18 cellular contexts compared by ENCODE assay signal in genomic region chr3:157573780-157574378, GRCh38.
A peak's percentile ranks its signal among the peaks of the same experiment; 100 is the strongest.
DNase-seq lines count a peak whose midpoint lies in the region; ATAC-seq, FAIRE-seq and TF ChIP-seq lines count a peak whose summit lies in the region.
"Had no signal": no experiment of that assay in that cellular context is flagged by ENCODE, and none has a peak within 500 bp of the region (broad histone marks: within the 10 kb centered on the region; RNA-seq: fewer than 3 reads in every experiment).

No MANE protein-coding gene starts in this region.

- H3K4me2 ChIP-seq in A549 (0 out of 3 replicates have a peak overlapping the region, but pooled peaks have one; percentile 19), astrocyte (ENCODE audit: low read length) (no peak overlapping the region)
- H3K4me2 ChIP-seq: PC-9 had no signal

- no peaks in the 10 kb centered on the region for H3K79me2 ChIP-seq in astrocyte (ENCODE audit: insufficient read depth, low read length)

- CTCF ChIA-PET in A549 (lab: Yijun Ruan, JAX) = interaction anchor here (0.5 to 4.2 kb wide), 6 partner anchors 9 to 385 kb away, joined by 3 to 60 read pairs (median 7); no protein-coding TSS in a partner anchor
- CTCF ChIA-PET in CD8-positive, alpha-beta memory T cell (lab: Charles Lee) = no interaction called here

- TF ChIP-seq EP300 in A549 (IDR thresholded peaks at IDR 0.05) = no peak

- no peak overlapping the region for H3K9ac ChIP-seq in astrocyte (ENCODE audit: low read length)

- H3K4me1 ChIP-seq in A549 = 0 out of 3 replicates have a peak, but pooled peaks cover 6% of the 10 kb centered on the region
- no peaks in the 10 kb centered on the region for H3K4me1 ChIP-seq in astrocyte (ENCODE audit: insufficient read depth, low read length)
- no peaks in the 10 kb centered on the region for H3K4me1 ChIP-seq in CD8-positive, alpha-beta memory T cell (ENCODE audit: insufficient read depth, low read length)
- H3K4me1 ChIP-seq: tibial artery had no signal

- intact Hi-C loops in left cardiac atrium (cut with DNase I) = loop anchor here in 1 of 2 donors (5.0 kb wide), 1 partner anchor 42 kb away; no protein-coding TSS in a partner anchor

- FAIRE-seq in A549 (lab: Jason Lieb, UNC) (no peak), H54 (lab: Jason Lieb, UNC) (peak; percentile 33), astrocyte (lab: Jason Lieb, UNC) (no peak)
- FAIRE-seq: keratinocyte had no signal

- no peaks in the 10 kb centered on the region for H4K20me1 ChIP-seq in astrocyte (ENCODE audit: insufficient read depth, low read length)

- no peak for TF ChIP-seq RAD21 in A549 (conservative IDR thresholded peaks at IDR 0.05 in 1 of 2, IDR thresholded peaks at IDR 0.05 in 1 of 2)

- H3K4me3 Mint-ChIP-seq in astrocyte (ENCODE audit: unreplicated experiment) = no peak overlapping the region
- no peak overlapping the region for H3K4me3 Mint-ChIP-seq in CD8-positive, alpha-beta memory T cell
- H3K4me3 Mint-ChIP-seq: stimulated activated effector memory CD8-positive, alpha-beta T cell treated with anti-CD3 and anti-CD28 coated beads, Interleukin-12 subunit alpha, Interleukin-12 subunit beta, amount 100 ng/mL, for 72 hours had no signal

- H2AFZ ChIP-seq in astrocyte (ENCODE audit: low read depth, low read length) = no peak overlapping the region
- H2AFZ ChIP-seq: PC-9 had no signal

- no peaks in the 10 kb centered on the region for H3K36me3 Mint-ChIP-seq in astrocyte (ENCODE audit: low read depth, unreplicated experiment)
- H3K36me3 Mint-ChIP-seq in CD8-positive, alpha-beta memory T cell = no peaks in the 10 kb centered on the region
- H3K36me3 Mint-ChIP-seq: stimulated activated effector memory CD8-positive, alpha-beta T cell treated with anti-CD3 and anti-CD28 coated beads, Interleukin-12 subunit alpha, Interleukin-12 subunit beta, amount 100 ng/mL, for 72 hours had no signal

- TF ChIP-seq POLR2A in A549 (IDR thresholded peaks at IDR 0.05; ENCODE audit: low read length) (no peak), H54 (IDR thresholded peaks at IDR 0.05; ENCODE audit: low read depth, low read length) (no peak)

- peaks cover 2% of the 10 kb centered on the region for H3K4me1 Mint-ChIP-seq in astrocyte (ENCODE audit: low read depth, unreplicated experiment)
- no peaks in the 10 kb centered on the region for H3K4me1 Mint-ChIP-seq in CD8-positive, alpha-beta memory T cell
- H3K4me1 Mint-ChIP-seq: stimulated activated effector memory CD8-positive, alpha-beta T cell treated with anti-CD3 and anti-CD28 coated beads, Interleukin-12 subunit alpha, Interleukin-12 subunit beta, amount 100 ng/mL, for 72 hours had no signal

- POLR2A ChIA-PET in A549 (lab: Yijun Ruan, JAX) = no interaction called here
- POLR2A ChIA-PET in CD8-positive, alpha-beta memory T cell (lab: Charles Lee) = no interaction called here

- no peaks in the 10 kb centered on the region for H3K9me3 Mint-ChIP-seq in astrocyte (ENCODE audit: unreplicated experiment)
- H3K9me3 Mint-ChIP-seq in CD8-positive, alpha-beta memory T cell = peaks cover 0 to 2% (median 0%) of the 10 kb centered on the region in 5 donors
- H3K9me3 Mint-ChIP-seq: stimulated activated effector memory CD8-positive, alpha-beta T cell treated with anti-CD3 and anti-CD28 coated beads, Interleukin-12 subunit alpha, Interleukin-12 subunit beta, amount 100 ng/mL, for 72 hours had no signal

- H3K9me3 ChIP-seq in A549 (no peaks in the 10 kb centered on the region), astrocyte (ENCODE audit: insufficient read depth, low read depth, low read length) (no peaks in the 10 kb centered on the region)
- H3K9me3 ChIP-seq in CD8-positive, alpha-beta memory T cell (ENCODE audit: low read length) = no peaks in the 10 kb centered on the region
- H3K9me3 ChIP-seq: tibial artery had no signal

- no peak for DNase-seq in A549 (ENCODE audit: low read depth in 1 of 2, low spot score in 1 of 2)
- DNase-seq in H54 (ENCODE audit: insufficient read length, low spot score) = no peak
- DNase-seq in astrocyte (ENCODE audit: low read depth) = peak; percentile 33
- DNase-seq in kidney epithelial cell (ENCODE audit: low read depth) = peak; percentile 4
- DNase-seq in CD8-positive, alpha-beta memory T cell = no peak
- no peak for DNase-seq in left cardiac atrium
- DNase-seq in DMS153 (lab: John Stamatoyannopoulos, UW) = no peak
- DNase-seq: anterior cingulate cortex, head of caudate nucleus, NCI-H1694, NCI-H510A, nucleus accumbens, PC-9, tibial artery had no signal

- H3K27me3 ChIP-seq in astrocyte (ENCODE audit: insufficient read depth, low read length) = no peaks in the 10 kb centered on the region
- H3K27me3 ChIP-seq in kidney epithelial cell (ENCODE audit: control insufficient read depth, insufficient read depth, low read length) = no peaks in the 10 kb centered on the region
- no peaks in the 10 kb centered on the region for H3K27me3 ChIP-seq in CD8-positive, alpha-beta memory T cell (ENCODE audit: insufficient read depth, low read length, poor library complexity, severe bottlenecking)
- H3K27me3 ChIP-seq: tibial artery had no signal

- H3K36me3 ChIP-seq in astrocyte (ENCODE audit: insufficient read depth, low read length) (no peaks in the 10 kb centered on the region), kidney epithelial cell (ENCODE audit: control insufficient read depth, insufficient read depth, low read length) (no peaks in the 10 kb centered on the region)
- H3K36me3 ChIP-seq in CD8-positive, alpha-beta memory T cell (ENCODE audit: insufficient read depth, low read length) = no peaks in the 10 kb centered on the region
- H3K36me3 ChIP-seq: tibial artery had no signal

- WGBS in A549 (ENCODE audit: missing lambda C conversion rate) = 25% methylated on average over 1 of the region's 1 CpG

- no peak for ATAC-seq in A549
- ATAC-seq in left cardiac atrium = no peak
- no peak for ATAC-seq in HG02840 (IDR thresholded peaks at IDR 0.05; ENCODE audit: low FRiP score, unreplicated experiment)
- ATAC-seq: stimulated activated effector memory CD8-positive, alpha-beta T cell treated with anti-CD3 and anti-CD28 coated beads, Interleukin-12 subunit alpha, Interleukin-12 subunit beta, amount 100 ng/mL, for 72 hours had no signal

- TF ChIP-seq CTCF in A549 (IDR thresholded peaks at IDR 0.05) (no peak), astrocyte (IDR thresholded peaks at IDR 0.05; ENCODE audit: insufficient read depth, low read depth, low read length) (no peak), kidney epithelial cell (IDR thresholded peaks at IDR 0.05; ENCODE audit: insufficient read depth, low read length, poor library complexity, severe bottlenecking) (no peak)

- H3K4me3 ChIP-seq in A549 (no peak overlapping the region), astrocyte (ENCODE audit: insufficient read depth, low read depth, low read length) (no peak overlapping the region), kidney epithelial cell (ENCODE audit: low read depth, low read length) (no peak overlapping the region)
- H3K4me3 ChIP-seq in CD8-positive, alpha-beta memory T cell (ENCODE audit: low read length) = no peak overlapping the region
- H3K4me3 ChIP-seq: coronary artery, PC-9, tibial artery had no signal

- H3K27ac Mint-ChIP-seq in astrocyte (ENCODE audit: unreplicated experiment) = no peak overlapping the region
- no peak overlapping the region for H3K27ac Mint-ChIP-seq in CD8-positive, alpha-beta memory T cell
- H3K27ac Mint-ChIP-seq: stimulated activated effector memory CD8-positive, alpha-beta T cell treated with anti-CD3 and anti-CD28 coated beads, Interleukin-12 subunit alpha, Interleukin-12 subunit beta, amount 100 ng/mL, for 72 hours had no signal

- no peaks in the 10 kb centered on the region for H3K27me3 Mint-ChIP-seq in astrocyte (ENCODE audit: low read depth, unreplicated experiment)
- peaks cover 3 to 21% of the 10 kb centered on the region in 2 donors for H3K27me3 Mint-ChIP-seq in CD8-positive, alpha-beta memory T cell

- no peak overlapping the region for H3K27ac ChIP-seq in A549
- no peak overlapping the region for H3K27ac ChIP-seq in astrocyte (ENCODE audit: low read depth, low read length)
- H3K27ac ChIP-seq in CD8-positive, alpha-beta memory T cell (ENCODE audit: low read depth, low read length) = no peak overlapping the region
- H3K27ac ChIP-seq: coronary artery, PC-9, tibial artery had no signal

TF ChIP-seq in A549, 52 proteins besides CTCF, POLR2A, EP300 and RAD21 (continues in another document):
- TF ChIP-seq PHF8 (IDR thresholded peaks at IDR 0.05; ENCODE audit: borderline replicate concordance, low read depth) (no peak), MAFK (IDR thresholded peaks at IDR 0.05; ENCODE audit: partially characterized antibody) (no peak), RNF2 (IDR thresholded peaks at IDR 0.05; ENCODE audit: borderline replicate concordance, low read depth) (no peak), EHMT2 (IDR thresholded peaks at IDR 0.05; ENCODE audit: low read depth) (no peak), CHD2 (IDR thresholded peaks at IDR 0.05; ENCODE audit: low read length, partially characterized antibody) (no peak), ELK1 (IDR thresholded peaks at IDR 0.05; ENCODE audit: low read depth, low read length) (no peak), SMC3 (IDR thresholded peaks at IDR 0.05) (no peak), HOXA7 (CRISPR knock-in tag; IDR thresholded peaks at IDR 0.05) (no peak), JUN (IDR thresholded peaks at IDR 0.05) (no peak), RARB (CRISPR knock-in tag; IDR thresholded peaks at IDR 0.05) (no peak), EHF (CRISPR knock-in tag; IDR thresholded peaks at IDR 0.05) (no peak), HOXB13 (CRISPR knock-in tag; IDR thresholded peaks at IDR 0.05; ENCODE audit: low read depth) (no peak), MYC (IDR thresholded peaks at IDR 0.05; ENCODE audit: borderline replicate concordance, low read length) (no peak)
- TF ChIP-seq, protein P1, sequence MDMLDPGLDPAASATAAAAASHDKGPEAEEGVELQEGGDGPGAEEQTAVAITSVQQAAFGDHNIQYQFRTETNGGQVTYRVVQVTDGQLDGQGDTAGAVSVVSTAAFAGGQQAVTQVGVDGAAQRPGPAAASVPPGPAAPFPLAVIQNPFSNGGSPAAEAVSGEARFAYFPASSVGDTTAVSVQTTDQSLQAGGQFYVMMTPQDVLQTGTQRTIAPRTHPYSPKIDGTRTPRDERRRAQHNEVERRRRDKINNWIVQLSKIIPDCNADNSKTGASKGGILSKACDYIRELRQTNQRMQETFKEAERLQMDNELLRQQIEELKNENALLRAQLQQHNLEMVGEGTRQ (IDR thresholded peaks at IDR 0.05) = no peak

Comparison
In these comparisons a context has a peak if more than half of its experiments do, and no peak if none do; other contexts are left out.
1. DNase-seq: peak in astrocyte (single experiment) and kidney epithelial cell (single experiment); none in A549 (0 of 2), H54 (single experiment), CD8-positive, alpha-beta memory T cell (0 of 5), left cardiac atrium (single experiment) and DMS153 (single experiment).